ENCODE assay signal across 24 cellular contexts in the genomic region with DNA sequence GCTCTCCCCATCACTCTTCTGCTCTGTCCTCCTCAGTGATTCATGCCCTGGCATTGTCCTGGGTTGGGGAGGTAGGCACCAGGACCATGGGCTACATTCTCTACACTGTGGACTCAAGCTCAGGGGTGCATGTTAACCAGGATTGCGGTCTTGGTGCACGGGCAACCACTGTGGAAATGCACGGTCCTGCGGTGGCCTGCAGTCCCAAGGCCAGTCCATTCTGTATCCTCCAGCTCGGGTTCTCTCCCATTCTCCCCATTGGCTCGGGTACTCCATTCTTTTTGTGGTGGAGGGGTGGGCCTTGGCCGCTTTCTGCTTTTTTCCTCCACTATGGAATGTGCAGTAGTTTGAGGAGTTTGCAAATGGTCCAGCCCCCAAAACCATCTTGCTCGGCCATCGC.
DNase-seq lines count a peak whose midpoint lies in the region; ATAC-seq, FAIRE-seq and TF ChIP-seq lines count a peak whose summit lies in the region.
"Had no signal": no experiment of that assay in that cellular context is flagged by ENCODE, and none has a peak within 500 bp of the region (broad histone marks: within the 10 kb centered on the region; RNA-seq: fewer than 3 reads in every experiment).

No MANE protein-coding gene starts in this region.

- H2AK9ac ChIP-seq in IMR-90 (replicated peaks; ENCODE audit: low read depth, low read length, poor library complexity) = no peak overlapping the region

- H3K23ac ChIP-seq in IMR-90 (ENCODE audit: low read depth, low read length) = no peak overlapping the region

- DNase-seq in IMR-90 (no peak), bronchial epithelial cell (ENCODE audit: low read depth) (no peak), posterior vena cava (ENCODE audit: low spot score) (peak; percentile 62), midbrain (lab: John Stamatoyannopoulos, UW) (no peak)
- DNase-seq: 8988T; ACHN; BE2C; CD4-positive, alpha-beta memory T cell; CD4-positive, CD25-positive, alpha-beta regulatory T cell; CD8-positive, alpha-beta memory T cell; COR-L47; DMS 273 treated with DMSO at 0.1 percent for 48 hours; DMS153; DMS53; DMS79; DND-41; EL; GDM1 had no signal

- H4K20me1 ChIP-seq in IMR-90 (ENCODE audit: insufficient read depth, low read length) = no peaks in the 10 kb centered on the region
- H4K20me1 ChIP-seq: BLaER1 had no signal

- no peaks in the 10 kb centered on the region for H3K79me1 ChIP-seq in IMR-90 (ENCODE audit: low read depth in 1 of 2, low read length in 2 of 2)

- H2AFZ ChIP-seq in IMR-90 (replicated peaks; ENCODE audit: low read length, poor library complexity) = peak overlapping the region; percentile 21

- H3K27ac ChIP-seq in IMR-90 (ENCODE audit: insufficient read depth, low read length) = no peak overlapping the region
- H3K27ac ChIP-seq: BLaER1 had no signal

- no peak overlapping the region for H2BK15ac ChIP-seq in IMR-90 (ENCODE audit: low read depth, low read length)

- no peak for TF ChIP-seq RAD21 in IMR-90 (IDR thresholded peaks at IDR 0.05; ENCODE audit: low read length)

- H3K56ac ChIP-seq in IMR-90 (ENCODE audit: extremely low read depth, insufficient read depth, low read length) = no peak overlapping the region

- no peak overlapping the region for H2BK20ac ChIP-seq in IMR-90 (ENCODE audit: low read depth, low read length)

- intact Hi-C loops in IMR-90 (cut with micrococcal nuclease) (no loop called here), posterior vena cava (cut with DNase I) (no loop called here)

- no CpG with 5 or more reads among the region's 9 CpGs for WGBS in IMR-90 (ENCODE audit: extremely low coverage in 2 of 2, insufficient read length in 1 of 2), 2 experiments

- H4K91ac ChIP-seq in IMR-90 (ENCODE audit: insufficient read depth, low read depth, low read length) = no peak overlapping the region

- H3K18ac ChIP-seq in IMR-90 (ENCODE audit: low read depth, low read length) = no peak overlapping the region

- H3K9ac ChIP-seq in IMR-90 (ENCODE audit: low read depth, low read length) = no peak overlapping the region
- H3K9ac ChIP-seq: BLaER1 had no signal

- H3K27me3 ChIP-seq in IMR-90 (ENCODE audit: control insufficient read depth, insufficient read depth, low read length) = no peaks in the 10 kb centered on the region
- no peaks in the 10 kb centered on the region for H3K27me3 ChIP-seq in bronchial epithelial cell (ENCODE audit: control insufficient read depth, insufficient read depth, low read length)
- H3K27me3 ChIP-seq: BE2C, BLaER1 had no signal

- peak; percentile 80 for FAIRE-seq in bronchial epithelial cell (lab: Jason Lieb, UNC)
- FAIRE-seq: A204.1, GM12878, GM12892, GM18507 had no signal

- no peak overlapping the region for H4K5ac ChIP-seq in IMR-90 (ENCODE audit: low read depth, low read length)

- no peak overlapping the region for H3K4me2 ChIP-seq in IMR-90 (ENCODE audit: low read depth, low read length)
- H3K4me2 ChIP-seq: BLaER1 had no signal

- no peak overlapping the region for H2AK5ac ChIP-seq in IMR-90 (ENCODE audit: low read depth, low read length)

- no peak overlapping the region for H3K14ac ChIP-seq in IMR-90 (replicated peaks; ENCODE audit: low read depth, low read length)

- TF ChIP-seq CTCF in IMR-90 (conservative IDR thresholded peaks at IDR 0.05; ENCODE audit: low read depth, low read length) = no peak
- no peak for TF ChIP-seq CTCF in bronchial epithelial cell (IDR thresholded peaks at IDR 0.05; ENCODE audit: insufficient read depth, low read length, severe bottlenecking)

- H3K9me3 ChIP-seq in IMR-90 (ENCODE audit: control insufficient read depth, insufficient read depth, low read length) = peaks cover 31% of the 10 kb centered on the region
- H3K9me3 ChIP-seq: BE2C had no signal

- in situ Hi-C loops in IMR-90 (cut with MboI; ENCODE audit: low sequenced_read_pairs) = no loop called here

- H2BK5ac ChIP-seq in IMR-90 (ENCODE audit: low read depth, low read length, poor library complexity, severe bottlenecking) = no peak overlapping the region

- H3K36me3 ChIP-seq in IMR-90 (ENCODE audit: control insufficient read depth, insufficient read depth, low read length) (no peaks in the 10 kb centered on the region), bronchial epithelial cell (ENCODE audit: control insufficient read depth, insufficient read depth, low read length) (no peaks in the 10 kb centered on the region)
- H3K36me3 ChIP-seq: BE2C, BLaER1 had no signal

- no peaks in the 10 kb centered on the region for H3K9me1 ChIP-seq in IMR-90 (ENCODE audit: insufficient read depth, low read length)

- BruUV-seq in IMR-90 (replicated peaks; lab: Mats Ljungman, UMichigan) = no TSS peak

- CTCF ChIA-PET in IMR-90 (lab: Yijun Ruan, JAX) = no interaction called here

- no peak overlapping the region for H2BK120ac ChIP-seq in IMR-90 (ENCODE audit: low read depth, low read length)

- H3K4me3 ChIP-seq in IMR-90 (ENCODE audit: insufficient read depth, low read depth, low read length) = no peak overlapping the region
- H3K4me3 ChIP-seq in bronchial epithelial cell (ENCODE audit: low read depth, low read length) = no peak overlapping the region
- H3K4me3 ChIP-seq: BLaER1, GM12878 had no signal

- no peaks in the 10 kb centered on the region for H3K4me1 ChIP-seq in IMR-90 (ENCODE audit: control insufficient read depth, insufficient read depth, low read length)
- H3K4me1 ChIP-seq: BE2C, BLaER1 had no signal

- dilution Hi-C loops in IMR-90 (cut with HindIII; ENCODE audit: low sequenced_read_pairs, unreplicated experiment) = no loop called here

- POLR2A ChIA-PET in IMR-90 (lab: Charles Lee; ENCODE audit: unreplicated experiment) = no interaction called here

- H4K8ac ChIP-seq in IMR-90 (ENCODE audit: low read depth in 2 of 2, low read length in 2 of 2) = no peak overlapping the region

- H3K4ac ChIP-seq in IMR-90 (ENCODE audit: low read depth, low read length) = no peak overlapping the region

- TF ChIP-seq POLR2A in IMR-90 (IDR thresholded peaks at IDR 0.05; ENCODE audit: low read depth, low read length) = no peak

- ATAC-seq in IMR-90 (ENCODE audit: low read depth) (no peak), HG02610 (IDR thresholded peaks at IDR 0.05; ENCODE audit: unreplicated experiment) (no peak)
- ATAC-seq: GM12878 had no signal

TF ChIP-seq in IMR-90, 13 proteins besides CTCF, POLR2A, EP300 and RAD21:
- no peak for TF ChIP-seq CEBPB (IDR thresholded peaks at IDR 0.05; ENCODE audit: low read depth, low read length)
- TF ChIP-seq, protein P1, sequence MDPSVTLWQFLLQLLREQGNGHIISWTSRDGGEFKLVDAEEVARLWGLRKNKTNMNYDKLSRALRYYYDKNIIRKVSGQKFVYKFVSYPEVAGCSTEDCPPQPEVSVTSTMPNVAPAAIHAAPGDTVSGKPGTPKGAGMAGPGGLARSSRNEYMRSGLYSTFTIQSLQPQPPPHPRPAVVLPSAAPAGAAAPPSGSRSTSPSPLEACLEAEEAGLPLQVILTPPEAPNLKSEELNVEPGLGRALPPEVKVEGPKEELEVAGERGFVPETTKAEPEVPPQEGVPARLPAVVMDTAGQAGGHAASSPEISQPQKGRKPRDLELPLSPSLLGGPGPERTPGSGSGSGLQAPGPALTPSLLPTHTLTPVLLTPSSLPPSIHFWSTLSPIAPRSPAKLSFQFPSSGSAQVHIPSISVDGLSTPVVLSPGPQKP (IDR thresholded peaks at IDR 0.05; ENCODE audit: borderline replicate concordance, low read depth, low read length) = no peak
- no peak for TF ChIP-seq CHD1 (IDR thresholded peaks at IDR 0.05; ENCODE audit: low read depth, low read length)
